ENCODE assay signal across 10 cellular contexts in genomic region chr16:57377080-57377841, GRCh38. TPM values are rescaled to one million over a fixed set of nuclear protein-coding genes. Genes with fewer than 3 reads are reported as not detected.
DNase-seq lines count a peak whose midpoint lies in the region; ATAC-seq, FAIRE-seq and TF ChIP-seq lines count a peak whose summit lies in the region.
"Had no signal": no experiment of that assay in that cellular context is flagged by ENCODE, and none has a peak within 500 bp of the region (broad histone marks: within the 10 kb centered on the region; RNA-seq: fewer than 3 reads in every experiment).

No MANE protein-coding gene starts in this region.

- no peaks in the 10 kb centered on the region for H3K27me3 ChIP-seq in bronchial epithelial cell (ENCODE audit: control insufficient read depth, insufficient read depth, low read length)

- TF ChIP-seq CTCF in GM12873 (IDR thresholded peaks at IDR 0.05; ENCODE audit: insufficient read depth, low read depth, low read length, missing control alignments) (peak; percentile 39), bronchial epithelial cell (IDR thresholded peaks at IDR 0.05; ENCODE audit: insufficient read depth, low read length, severe bottlenecking) (peak; percentile 16)

- FAIRE-seq in bronchial epithelial cell (lab: Jason Lieb, UNC): no peak

- no peak overlapping the region for H3K4me3 ChIP-seq in bronchial epithelial cell (ENCODE audit: low read depth, low read length)

- ATAC-seq in GM21381 (IDR thresholded peaks at IDR 0.05; ENCODE audit: unreplicated experiment): peak; percentile 60
- ATAC-seq in HG03565 (IDR thresholded peaks at IDR 0.05; ENCODE audit: unreplicated experiment): peak; percentile 74

- DNase-seq in bronchial epithelial cell (ENCODE audit: low read depth) (peak; percentile 60), MV-4-11 (lab: John Stamatoyannopoulos, UW) (no peak), HCEC 1CT (no peak), C1 segment of cervical spinal cord (lab: John Stamatoyannopoulos, UW) (no peak)
- peak; percentile 54 to 55 for DNase-seq in stimulated activated CD8-positive, alpha-beta memory T cell treated with anti-CD3 and anti-CD28 coated beads, Interleukin-2, amount 100 ng/mL, for 48 hours (ENCODE audit: low read depth in 2 of 2)

- H3K36me3 ChIP-seq in bronchial epithelial cell (ENCODE audit: control insufficient read depth, insufficient read depth, low read length): no peaks in the 10 kb centered on the region

RNA-seq across cellular contexts. Expression of gene CX3CL1, which starts 5.0 kb away (rescaled TPM):
- total RNA-seq in bronchial epithelial cell: under 0.01 TPM in 1 of 2 replicates, not detected in the other
- total RNA-seq: natural killer cell treated with Interleukin-12 subunit alpha and Interleukin-12 subunit beta and Interleukin-15 and Interleukin-18, amount 100 ng/mL, for 72 hours; T-helper 2 cell treated with Interferon-gamma antibody and Interleukin-4, amounts not matched to agents 100 ng/mL and 5 ng/mL, for 36 hours had no signal

RNA-seq across cellular contexts. Expression of gene CCL22, which starts 18.7 kb away (rescaled TPM):
- total RNA-seq in bronchial epithelial cell: under 0.01 TPM in 1 of 2 replicates, not detected in the other

RNA-seq across cellular contexts. Expression of gene CCL17, which starts 27.3 kb away (rescaled TPM):
- total RNA-seq in bronchial epithelial cell: not detected in 2 replicates
- total RNA-seq: T-helper 2 cell treated with Interferon-gamma antibody and Interleukin-4, amounts not matched to agents 100 ng/mL and 5 ng/mL, for 36 hours had no signal

Comparison
In these comparisons a context has a peak if more than half of its experiments do, and no peak if none do; other contexts are left out.
1. DNase-seq: peak in bronchial epithelial cell (single experiment) and stimulated activated CD8-positive, alpha-beta memory T cell treated with anti-CD3 and anti-CD28 coated beads, Interleukin-2, amount 100 ng/mL, for 48 hours (2 of 2); none in MV-4-11 (single experiment), HCEC 1CT (single experiment) and C1 segment of cervical spinal cord (0 of 14).